In the genomic region with DNA sequence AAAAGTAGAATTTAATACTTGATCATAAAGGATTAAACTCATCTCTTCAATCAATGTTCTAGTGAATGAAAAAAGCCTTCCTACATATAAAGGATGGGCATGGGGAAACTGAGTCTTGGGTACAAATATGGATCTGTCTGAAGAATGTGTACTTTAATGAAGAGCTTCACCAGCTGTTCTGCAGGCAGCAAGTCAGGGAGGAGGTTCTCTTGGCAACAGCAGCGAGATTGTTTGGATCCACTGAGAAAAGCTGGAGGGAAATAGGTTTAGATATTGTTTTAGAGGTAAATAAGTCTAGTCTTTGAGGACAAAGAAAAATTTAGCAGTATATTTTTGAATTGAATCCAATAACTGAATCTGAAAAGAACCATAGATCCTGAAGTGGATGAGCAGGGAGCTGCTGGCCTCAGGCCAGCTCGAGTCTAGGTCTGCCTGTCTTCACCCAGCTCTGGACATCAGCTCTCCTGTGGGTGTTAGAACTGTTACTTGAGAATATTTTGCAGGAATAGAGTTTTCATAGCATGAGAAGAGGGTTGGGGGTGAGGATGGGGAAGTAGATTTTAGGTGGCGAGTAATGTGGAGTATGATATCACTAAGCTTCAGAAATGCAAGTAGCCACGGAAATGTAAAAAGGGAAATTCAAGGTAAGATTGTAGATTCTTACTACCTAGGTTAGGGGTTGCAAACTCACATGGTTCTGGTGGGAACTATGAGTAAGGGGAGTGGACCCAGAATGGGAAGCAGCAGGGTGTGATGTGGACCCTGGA, we compare ENCODE assay signal across 1 cellular context.
TF ChIP-seq lines count a peak whose summit lies in the region.

No MANE protein-coding gene starts in this region.

TF ChIP-seq in GM12878, 131 proteins besides CTCF, POLR2A, EP300 and RAD21 (continued from another document):
- TF ChIP-seq, protein P1, sequence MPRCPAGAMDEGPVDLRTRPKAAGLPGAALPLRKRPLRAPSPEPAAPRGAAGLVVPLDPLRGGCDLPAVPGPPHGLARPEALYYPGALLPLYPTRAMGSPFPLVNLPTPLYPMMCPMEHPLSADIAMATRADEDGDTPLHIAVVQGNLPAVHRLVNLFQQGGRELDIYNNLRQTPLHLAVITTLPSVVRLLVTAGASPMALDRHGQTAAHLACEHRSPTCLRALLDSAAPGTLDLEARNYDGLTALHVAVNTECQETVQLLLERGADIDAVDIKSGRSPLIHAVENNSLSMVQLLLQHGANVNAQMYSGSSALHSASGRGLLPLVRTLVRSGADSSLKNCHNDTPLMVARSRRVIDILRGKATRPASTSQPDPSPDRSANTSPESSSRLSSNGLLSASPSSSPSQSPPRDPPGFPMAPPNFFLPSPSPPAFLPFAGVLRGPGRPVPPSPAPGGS (IDR thresholded peaks at IDR 0.05; ENCODE audit: borderline replicate concordance, insufficient read depth, low read depth, low read length, poor library complexity, severe bottlenecking), result no peak
- TF ChIP-seq RUNX3 (IDR thresholded peaks at IDR 0.05; ENCODE audit: low read length) (no peak), WRNIP1 (IDR thresholded peaks at IDR 0.05; ENCODE audit: borderline replicate concordance, low read depth, low read length) (no peak), ATF3 (IDR thresholded peaks at IDR 0.05; ENCODE audit: borderline replicate concordance, extremely low read depth, low read depth, low read length) (no peak), DPF2 (IDR thresholded peaks at IDR 0.05) (no peak), NBN (IDR thresholded peaks at IDR 0.05) (no peak), RBBP5 (conservative IDR thresholded peaks at IDR 0.05) (no peak), ZNF274 (IDR thresholded peaks at IDR 0.05; ENCODE audit: insufficient read depth, insufficient read length) (no peak), NFIC (IDR thresholded peaks at IDR 0.05; ENCODE audit: low read depth, low read length) (no peak), CBX3 (IDR thresholded peaks at IDR 0.05; ENCODE audit: borderline replicate concordance, low read depth) (no peak), YY1 (IDR thresholded peaks at IDR 0.05; ENCODE audit: low read depth, low read length) (no peak), SMC3 (IDR thresholded peaks at IDR 0.05; ENCODE audit: borderline replicate concordance, low read length) (no peak), CHD1 (IDR thresholded peaks at IDR 0.05; ENCODE audit: low read depth, low read length) (no peak), CEBPB (IDR thresholded peaks at IDR 0.05; ENCODE audit: borderline replicate concordance in 1 of 2, low read depth in 2 of 2, low read length in 2 of 2) (no peak)
- TF ChIP-seq, protein P2, sequence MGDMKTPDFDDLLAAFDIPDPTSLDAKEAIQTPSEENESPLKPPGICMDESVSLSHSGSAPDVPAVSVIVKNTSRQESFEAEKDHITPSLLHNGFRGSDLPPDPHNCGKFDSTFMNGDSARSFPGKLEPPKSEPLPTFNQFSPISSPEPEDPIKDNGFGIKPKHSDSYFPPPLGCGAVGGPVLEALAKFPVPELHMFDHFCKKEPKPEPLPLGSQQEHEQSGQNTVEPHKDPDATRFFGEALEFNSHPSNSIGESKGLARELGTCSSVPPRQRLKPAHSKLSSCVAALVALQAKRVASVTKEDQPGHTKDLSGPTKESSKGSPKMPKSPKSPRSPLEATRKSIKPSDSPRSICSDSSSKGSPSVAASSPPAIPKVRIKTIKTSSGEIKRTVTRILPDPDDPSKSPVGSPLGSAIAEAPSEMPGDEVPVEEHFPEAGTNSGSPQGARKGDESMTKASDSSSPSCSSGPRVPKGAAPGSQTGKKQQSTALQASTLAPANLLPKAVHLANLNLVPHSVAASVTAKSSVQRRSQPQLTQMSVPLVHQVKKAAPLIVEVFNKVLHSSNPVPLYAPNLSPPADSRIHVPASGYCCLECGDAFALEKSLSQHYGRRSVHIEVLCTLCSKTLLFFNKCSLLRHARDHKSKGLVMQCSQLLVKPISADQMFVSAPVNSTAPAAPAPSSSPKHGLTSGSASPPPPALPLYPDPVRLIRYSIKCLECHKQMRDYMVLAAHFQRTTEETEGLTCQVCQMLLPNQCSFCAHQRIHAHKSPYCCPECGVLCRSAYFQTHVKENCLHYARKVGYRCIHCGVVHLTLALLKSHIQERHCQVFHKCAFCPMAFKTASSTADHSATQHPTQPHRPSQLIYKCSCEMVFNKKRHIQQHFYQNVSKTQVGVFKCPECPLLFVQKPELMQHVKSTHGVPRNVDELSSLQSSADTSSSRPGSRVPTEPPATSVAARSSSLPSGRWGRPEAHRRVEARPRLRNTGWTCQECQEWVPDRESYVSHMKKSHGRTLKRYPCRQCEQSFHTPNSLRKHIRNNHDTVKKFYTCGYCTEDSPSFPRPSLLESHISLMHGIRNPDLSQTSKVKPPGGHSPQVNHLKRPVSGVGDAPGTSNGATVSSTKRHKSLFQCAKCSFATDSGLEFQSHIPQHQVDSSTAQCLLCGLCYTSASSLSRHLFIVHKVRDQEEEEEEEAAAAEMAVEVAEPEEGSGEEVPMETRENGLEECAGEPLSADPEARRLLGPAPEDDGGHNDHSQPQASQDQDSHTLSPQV (IDR thresholded peaks at IDR 0.05), result no peak
